ENCODE assay signal across 7 cellular contexts in genomic region chr17:17303010-17303846, GRCh38. TPM values are rescaled to one million over a fixed set of nuclear protein-coding genes. Genes with fewer than 3 reads are reported as not detected.
A peak's percentile ranks its signal among the peaks of the same experiment; 100 is the strongest.
DNase-seq lines count a peak whose midpoint lies in the region; ATAC-seq, FAIRE-seq and TF ChIP-seq lines count a peak whose summit lies in the region.

Gene NT5M, plus strand, starts transcription at chr17:17303373. Its CDS starts 178 bp downstream, at chr17:17303551.

- no peaks in the 10 kb centered on the region for H4K20me1 ChIP-seq in HepG2 (ENCODE audit: insufficient read depth, low read length)

- no peaks in the 10 kb centered on the region; a peak in 2 of 5 replicates for H3K27me3 ChIP-seq in HepG2 (ENCODE audit: control insufficient read depth in 1 of 2, insufficient read depth in 2 of 2, low read length in 2 of 2)

- no peak within 1 kb of the TSS for H3K27ac ChIP-seq in HepG2 (ENCODE audit: extremely low read length, insufficient read depth, low read length)

- 0% methylated on average over 2 of the region's 107 CpGs for WGBS in HepG2 (ENCODE audit: low lambda C conversion rate)

- H3K4me1 ChIP-seq in HepG2 (ENCODE audit: insufficient read depth, low read length) = peaks cover 47% of the 10 kb centered on the region

- no peaks in the 10 kb centered on the region for H3K79me2 ChIP-seq in HepG2 (ENCODE audit: insufficient read depth, low read length)

- H3K36me3 ChIP-seq in HepG2 (replicated peaks in 1 of 2; ENCODE audit: control insufficient read depth in 1 of 2, insufficient read depth in 2 of 2, low read length in 2 of 2) = no peaks in the 10 kb centered on the region

- CTCF ChIA-PET in HepG2 (lab: Yijun Ruan, JAX; ENCODE audit: low intra/inter-chr PET ratio, low total read pairs) = no interaction called here

- peak; percentile 67 for FAIRE-seq in GM18507 (lab: Jason Lieb, UNC)
- FAIRE-seq in HepG2 (lab: Jason Lieb, UNC) = no peak

- H3K9me3 ChIP-seq in HepG2 (ENCODE audit: low read length) = no peaks in the 10 kb centered on the region

- peak within 1 kb of the TSS; percentile 97 for H2AFZ ChIP-seq in HepG2 (ENCODE audit: low read length)

- peak within 1 kb of the TSS; percentile 41; the same call in 1 of the 2 replicates for H3K9ac ChIP-seq in HepG2 (ENCODE audit: insufficient read depth, low read depth, low read length)

- H3K4me2 ChIP-seq in HepG2 (ENCODE audit: low read depth, low read length) = peak within 1 kb of the TSS; percentile 100

- TF ChIP-seq RAD21 in HepG2 (CRISPR knock-in tag; IDR thresholded peaks at IDR 0.05) = no peak; the same call in 1 of the 2 replicates

- in situ Hi-C loops in HepG2 (cut with HindIII; ENCODE audit: extremely low pct_ligation_motif_present, low pct_unique_long_range_greater_than_20kb) = no loop called here

- DNase-seq in GM18507 (ENCODE audit: extremely low spot score, insufficient read length, low read depth) (peak; percentile 72), NCI-H446 treated with DMSO at 0.1 percent for 48 hours (lab: John Stamatoyannopoulos, UW) (peak; percentile 45), dedifferentiated amniotic fluid mesenchymal stem cell (ENCODE audit: extremely low spot score) (peak; percentile 66), HepG2 (ENCODE audit: low spot score) (peak; percentile 34)
- DNase-seq in activated CD4-positive, alpha-beta T cell treated with anti-CD3 and anti-CD28 coated beads for 4 hours = peak; percentile 60 to 64
- DNase-seq in stimulated activated CD4-positive, alpha-beta T cell treated with anti-CD3 and anti-CD28 coated beads, Interleukin-2, amount 100 ng/mL, for 24 hours = peak; percentile 70 to 86

- intact Hi-C loops in HepG2 (cut with micrococcal nuclease; ENCODE audit: unreplicated experiment) = no loop called here

- TF ChIP-seq CTCF in HepG2 (CRISPR knock-in tag; IDR thresholded peaks at IDR 0.05) = no peak

- peak within 1 kb of the TSS; percentile 46 to 74 (median 73) for H3K4me3 ChIP-seq in HepG2 (replicated peaks in 1 of 3; ENCODE audit: insufficient read depth in 1 of 3, low read depth in 2 of 3, low read length in 3 of 3)

- no TSS peak for BruUV-seq in HepG2 (replicated peaks; lab: Mats Ljungman, UMichigan)

- POLR2A ChIA-PET in HepG2 (lab: Yijun Ruan, JAX) = no interaction called here

- TF ChIP-seq EP300 in HepG2 (IDR thresholded peaks at IDR 0.05; ENCODE audit: low read depth in 2 of 2, low read length in 2 of 2) (no peak), HepG2 (CRISPR knock-in tag; IDR thresholded peaks at IDR 0.05; ENCODE audit: borderline replicate concordance) (no peak)

- ATAC-seq in HG02981 (IDR thresholded peaks at IDR 0.05; ENCODE audit: unreplicated experiment) = peak; percentile 44
- peak; percentile 79 for ATAC-seq in HepG2

- peak in 1 of 2 experiments; percentile 70; a peak in 2 of 4 replicates for TF ChIP-seq POLR2A in HepG2 (IDR thresholded peaks at IDR 0.05; ENCODE audit: insufficient read depth in 1 of 2, low read depth in 2 of 2, low read length in 2 of 2)

TF ChIP-seq in HepG2, 621 proteins besides CTCF, POLR2A, EP300 and RAD21 (continues in another document):
- TF ChIP-seq AHR (CRISPR knock-in tag; IDR thresholded peaks at IDR 0.05) (no peak), NFKB2 (CRISPR knock-in tag; IDR thresholded peaks at IDR 0.05; ENCODE audit: borderline replicate concordance) (peak; percentile 67; the same call in 1 of the 2 replicates), GMEB1 (CRISPR knock-in tag; IDR thresholded peaks at IDR 0.05; ENCODE audit: borderline replicate concordance) (peak; percentile 44; the same call in 1 of the 2 replicates), GPBP1L1 (CRISPR knock-in tag; IDR thresholded peaks at IDR 0.05) (no peak), HBP1 (CRISPR knock-in tag; IDR thresholded peaks at IDR 0.05; ENCODE audit: low read depth) (no peak), SP4 (CRISPR knock-in tag; IDR thresholded peaks at IDR 0.05) (peak; percentile 66; the same call in 1 of the 2 replicates), ZBTB42 (CRISPR knock-in tag; IDR thresholded peaks at IDR 0.05) (no peak), SRY (CRISPR knock-in tag; IDR thresholded peaks at IDR 0.05) (peak; percentile 49; the same call in 1 of the 2 replicates)

RNA-seq across cellular contexts. Expression of gene NT5M, which starts in this region (rescaled TPM):
- 0.55 and 0.63 TPM in 2 replicates for total RNA-seq in HepG2 (2016; rRNA removed; fragmentation: Illumina TruSeq; extraction: Trizol)
- total RNA-seq in HepG2 (2016; cell fraction: cytosol; rRNA removed; fragmentation: Illumina TruSeq; extraction: Trizol; ENCODE audit: low read depth) = 1.7 and 2.0 TPM in 2 replicates
- total RNA-seq in HepG2 (2016; cell fraction: insoluble cytoplasmic fraction; rRNA removed; fragmentation: Illumina TruSeq; extraction: Trizol) = 0.46 and 0.50 TPM in 2 replicates
- 1.5 and 2.3 TPM in 2 replicates for total RNA-seq in HepG2 (2016; cell fraction: membrane; rRNA removed; fragmentation: Illumina TruSeq; extraction: Trizol)
- not detected in 2 replicates for total RNA-seq in HepG2 (2016; cell fraction: nucleus; rRNA removed; fragmentation: Illumina TruSeq; extraction: Trizol)
- polyA plus RNA-seq in HepG2 (2011; rRNA removed) = 0.78 and 1.0 TPM in 2 replicates
- polyA plus RNA-seq in HepG2 (2011; cell fraction: cytosol; rRNA removed) = 0.54 and 1.2 TPM in 2 replicates
- 2.0 and 2.4 TPM in 2 replicates for polyA plus RNA-seq in HepG2 (2011; cell fraction: nucleus; rRNA removed)
- 1.1 and 1.2 TPM in 2 replicates for polyA plus RNA-seq in HepG2 (2012)
- 1.7 and 1.9 TPM in 2 replicates for polyA plus RNA-seq in HepG2 (2016; cell fraction: cytosol; fragmentation: Illumina TruSeq; extraction: Trizol; ENCODE audit: low read depth)
- polyA plus RNA-seq in HepG2 (2016; cell fraction: insoluble cytoplasmic fraction; fragmentation: Illumina TruSeq; extraction: Trizol; ENCODE audit: low read depth) = 0.56 and 0.79 TPM in 2 replicates
- polyA plus RNA-seq in HepG2 (2016; cell fraction: membrane; fragmentation: Illumina TruSeq; extraction: Trizol; ENCODE audit: low read depth) = 1.4 and 1.5 TPM in 2 replicates
- 0.63 and 0.85 TPM in 2 replicates for polyA plus RNA-seq in HepG2 (2016; cell fraction: nucleus; fragmentation: Illumina TruSeq; extraction: Trizol; ENCODE audit: insufficient read depth, low read depth)
- polyA minus RNA-seq in HepG2 (2011; rRNA and poly(A)+ RNA removed; ENCODE audit: low replicate concordance) = 1.1 and 2.2 TPM in 2 replicates
- polyA minus RNA-seq in HepG2 (2011; cell fraction: cytosol; rRNA and poly(A)+ RNA removed) = 1.2 TPM in 1 of 2 replicates, not detected in the other
- polyA minus RNA-seq in HepG2 (2011; cell fraction: nucleus; rRNA and poly(A)+ RNA removed) = not detected in 2 replicates
